In genomic region chr7:47571355-47572100, GRCh38 we compare ENCODE assay signal across 1 cellular context.
TF ChIP-seq lines count a peak whose summit lies in the region.

No MANE protein-coding gene starts in this region.

TF ChIP-seq in A549, 52 proteins besides CTCF, POLR2A, EP300 and RAD21 (continued from another document):
- TF ChIP-seq ZNF302 (CRISPR knock-in tag; IDR thresholded peaks at IDR 0.05) (no peak), PBX3 (IDR thresholded peaks at IDR 0.05) (peak; percentile 71; the same call in 1 of the 2 replicates), NPAS2 (CRISPR knock-in tag; IDR thresholded peaks at IDR 0.05; ENCODE audit: borderline replicate concordance) (no peak), CBX2 (IDR thresholded peaks at IDR 0.05; ENCODE audit: borderline replicate concordance, low read depth) (no peak), EHF (CRISPR knock-in tag; IDR thresholded peaks at IDR 0.05) (no peak; the same call in 1 of the 2 replicates), KDM5A (IDR thresholded peaks at IDR 0.05) (no peak), MYC (IDR thresholded peaks at IDR 0.05; ENCODE audit: borderline replicate concordance, low read length) (no peak), RFX5 (IDR thresholded peaks at IDR 0.05) (no peak), KDM1A (IDR thresholded peaks at IDR 0.05; ENCODE audit: low read depth) (no peak), NFE2L2 (conservative IDR thresholded peaks at IDR 0.05; ENCODE audit: low read length) (no peak), RNF2 (IDR thresholded peaks at IDR 0.05; ENCODE audit: borderline replicate concordance, low read depth) (no peak), GATA3 (IDR thresholded peaks at IDR 0.05; ENCODE audit: borderline replicate concordance) (no peak; the same call in 1 of the 2 replicates), FOSB (CRISPR knock-in tag; IDR thresholded peaks at IDR 0.05) (no peak), NR3C1 (IDR thresholded peaks at IDR 0.05) (no peak), HDAC2 (IDR thresholded peaks at IDR 0.05) (no peak), SREBF2 (IDR thresholded peaks at IDR 0.05) (no peak), HOXB13 (CRISPR knock-in tag; IDR thresholded peaks at IDR 0.05; ENCODE audit: low read depth) (peak; percentile 60; the same call in 1 of the 2 replicates), CHD2 (IDR thresholded peaks at IDR 0.05; ENCODE audit: low read length, partially characterized antibody) (no peak), HES2 (IDR thresholded peaks at IDR 0.05) (no peak), CBX8 (IDR thresholded peaks at IDR 0.05) (no peak), MAFK (IDR thresholded peaks at IDR 0.05; ENCODE audit: partially characterized antibody) (peak; percentile 48), ZSCAN20 (CRISPR knock-in tag; IDR thresholded peaks at IDR 0.05) (no peak), ZC3H11A (IDR thresholded peaks at IDR 0.05) (no peak), MAZ (IDR thresholded peaks at IDR 0.05; ENCODE audit: borderline replicate concordance, low read depth, low read length) (no peak), RCOR1 (IDR thresholded peaks at IDR 0.05; ENCODE audit: low read depth, low read length) (no peak), HOXB5 (CRISPR knock-in tag; IDR thresholded peaks at IDR 0.05) (no peak), FOXS1 (CRISPR knock-in tag; IDR thresholded peaks at IDR 0.05) (no peak), FOSL2 (IDR thresholded peaks at IDR 0.05) (no peak), FOSL2 (CRISPR knock-in tag; IDR thresholded peaks at IDR 0.05) (peak; percentile 31; the same call in 1 of the 2 replicates), EHMT2 (IDR thresholded peaks at IDR 0.05; ENCODE audit: low read depth) (no peak), ESRRA (IDR thresholded peaks at IDR 0.05; ENCODE audit: borderline replicate concordance, low read length) (no peak), TFCP2L1 (CRISPR knock-in tag; IDR thresholded peaks at IDR 0.05) (0 out of 2 replicates have a peak, but pooled peaks have one; percentile 5)
- TF ChIP-seq, protein P1, sequence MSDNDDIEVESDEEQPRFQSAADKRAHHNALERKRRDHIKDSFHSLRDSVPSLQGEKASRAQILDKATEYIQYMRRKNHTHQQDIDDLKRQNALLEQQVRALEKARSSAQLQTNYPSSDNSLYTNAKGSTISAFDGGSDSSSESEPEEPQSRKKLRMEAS (IDR thresholded peaks at IDR 0.05), result peak; percentile 84
- TF ChIP-seq, protein P2, sequence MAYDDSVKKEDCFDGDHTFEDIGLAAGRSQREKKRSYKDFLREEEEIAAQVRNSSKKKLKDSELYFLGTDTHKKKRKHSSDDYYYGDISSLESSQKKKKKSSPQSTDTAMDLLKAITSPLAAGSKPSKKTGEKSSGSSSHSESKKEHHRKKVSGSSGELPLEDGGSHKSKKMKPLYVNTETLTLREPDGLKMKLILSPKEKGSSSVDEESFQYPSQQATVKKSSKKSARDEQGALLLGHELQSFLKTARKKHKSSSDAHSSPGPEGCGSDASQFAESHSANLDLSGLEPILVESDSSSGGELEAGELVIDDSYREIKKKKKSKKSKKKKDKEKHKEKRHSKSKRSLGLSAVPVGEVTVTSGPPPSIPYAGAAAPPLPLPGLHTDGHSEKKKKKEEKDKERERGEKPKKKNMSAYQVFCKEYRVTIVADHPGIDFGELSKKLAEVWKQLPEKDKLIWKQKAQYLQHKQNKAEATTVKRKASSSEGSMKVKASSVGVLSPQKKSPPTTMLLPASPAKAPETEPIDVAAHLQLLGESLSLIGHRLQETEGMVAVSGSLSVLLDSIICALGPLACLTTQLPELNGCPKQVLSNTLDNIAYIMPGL (CRISPR knock-in tag; IDR thresholded peaks at IDR 0.05; ENCODE audit: borderline replicate concordance), result no peak
- TF ChIP-seq, protein P3, sequence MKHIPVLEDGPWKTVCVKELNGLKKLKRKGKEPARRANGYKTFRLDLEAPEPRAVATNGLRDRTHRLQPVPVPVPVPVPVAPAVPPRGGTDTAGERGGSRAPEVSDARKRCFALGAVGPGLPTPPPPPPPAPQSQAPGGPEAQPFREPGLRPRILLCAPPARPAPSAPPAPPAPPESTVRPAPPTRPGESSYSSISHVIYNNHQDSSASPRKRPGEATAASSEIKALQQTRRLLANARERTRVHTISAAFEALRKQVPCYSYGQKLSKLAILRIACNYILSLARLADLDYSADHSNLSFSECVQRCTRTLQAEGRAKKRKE (CRISPR knock-in tag; IDR thresholded peaks at IDR 0.05; ENCODE audit: low read depth), result peak; percentile 22; the same call in 1 of the 2 replicates
- TF ChIP-seq, protein P4, sequence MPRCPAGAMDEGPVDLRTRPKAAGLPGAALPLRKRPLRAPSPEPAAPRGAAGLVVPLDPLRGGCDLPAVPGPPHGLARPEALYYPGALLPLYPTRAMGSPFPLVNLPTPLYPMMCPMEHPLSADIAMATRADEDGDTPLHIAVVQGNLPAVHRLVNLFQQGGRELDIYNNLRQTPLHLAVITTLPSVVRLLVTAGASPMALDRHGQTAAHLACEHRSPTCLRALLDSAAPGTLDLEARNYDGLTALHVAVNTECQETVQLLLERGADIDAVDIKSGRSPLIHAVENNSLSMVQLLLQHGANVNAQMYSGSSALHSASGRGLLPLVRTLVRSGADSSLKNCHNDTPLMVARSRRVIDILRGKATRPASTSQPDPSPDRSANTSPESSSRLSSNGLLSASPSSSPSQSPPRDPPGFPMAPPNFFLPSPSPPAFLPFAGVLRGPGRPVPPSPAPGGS (IDR thresholded peaks at IDR 0.05), result no peak
- TF ChIP-seq, protein P5, sequence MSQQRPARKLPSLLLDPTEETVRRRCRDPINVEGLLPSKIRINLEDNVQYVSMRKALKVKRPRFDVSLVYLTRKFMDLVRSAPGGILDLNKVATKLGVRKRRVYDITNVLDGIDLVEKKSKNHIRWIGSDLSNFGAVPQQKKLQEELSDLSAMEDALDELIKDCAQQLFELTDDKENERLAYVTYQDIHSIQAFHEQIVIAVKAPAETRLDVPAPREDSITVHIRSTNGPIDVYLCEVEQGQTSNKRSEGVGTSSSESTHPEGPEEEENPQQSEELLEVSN (IDR thresholded peaks at IDR 0.05; ENCODE audit: borderline replicate concordance, low read depth), result 0 out of 2 replicates have a peak, but pooled peaks have one; percentile 27
